Comparison of ENCODE assay signal across 3 cellular contexts in genomic region chr14:105026033-105026785, GRCh38.
TF ChIP-seq lines count a peak whose summit lies in the region.

No MANE protein-coding gene starts in this region.

TF ChIP-seq in HCT116, 20 proteins besides CTCF, POLR2A, EP300 and RAD21:
- TF ChIP-seq ELF1 (IDR thresholded peaks at IDR 0.05; ENCODE audit: borderline replicate concordance, low read depth) (no peak), REST (IDR thresholded peaks at IDR 0.05; ENCODE audit: low read depth) (no peak), CBX3 (IDR thresholded peaks at IDR 0.05; ENCODE audit: low read depth) (no peak), FOSL1 (IDR thresholded peaks at IDR 0.05; ENCODE audit: low read depth) (peak; percentile 34; the same call in 1 of the 2 replicates), SRF (IDR thresholded peaks at IDR 0.05; ENCODE audit: low read depth) (no peak), JUND (IDR thresholded peaks at IDR 0.05) (0 out of 2 replicates have a peak, but pooled peaks have one; percentile 8)

TF ChIP-seq in SK-N-SH, 30 proteins besides CTCF, POLR2A, EP300 and RAD21 (continues in another document):
- TF ChIP-seq ELF1 (IDR thresholded peaks at IDR 0.05) (peak; percentile 50; the same call in 1 of the 2 replicates), REST (IDR thresholded peaks at IDR 0.05; ENCODE audit: low read depth, low read length) (no peak), MAX (IDR thresholded peaks at IDR 0.05; ENCODE audit: low read depth) (peak; percentile 56; the same call in 1 of the 2 replicates), FOSL2 (IDR thresholded peaks at IDR 0.05; ENCODE audit: borderline replicate concordance, low read depth) (peak; percentile 93), NFIC (IDR thresholded peaks at IDR 0.05; ENCODE audit: borderline replicate concordance) (peak; percentile 51; the same call in 1 of the 2 replicates), TAF1 (IDR thresholded peaks at IDR 0.05; ENCODE audit: borderline replicate concordance, low read depth, low read length) (no peak), ZBTB33 (IDR thresholded peaks at IDR 0.05; ENCODE audit: borderline replicate concordance, low read depth) (no peak), POLR2AphosphoS5 (IDR thresholded peaks at IDR 0.05; ENCODE audit: low read depth, low read length) (peak; percentile 31; the same call in 1 of the 2 replicates), USF1 (IDR thresholded peaks at IDR 0.05; ENCODE audit: borderline replicate concordance, low read depth) (no peak), RXRA (IDR thresholded peaks at IDR 0.05; ENCODE audit: borderline replicate concordance, low read depth) (no peak), NRF1 (IDR thresholded peaks at IDR 0.05; ENCODE audit: low read depth, low read length) (no peak), SIN3A (IDR thresholded peaks at IDR 0.05; ENCODE audit: borderline replicate concordance, low read depth, low read length) (no peak), TEAD4 (IDR thresholded peaks at IDR 0.05; ENCODE audit: borderline replicate concordance, insufficient read depth) (no peak), FOXM1 (IDR thresholded peaks at IDR 0.05; ENCODE audit: low read depth) (0 out of 2 replicates have a peak, but pooled peaks have one; percentile 51), SMC3 (IDR thresholded peaks at IDR 0.05; ENCODE audit: low read depth, low read length) (no peak), USF2 (IDR thresholded peaks at IDR 0.05; ENCODE audit: borderline replicate concordance, low read depth, low read length) (no peak), RCOR1 (IDR thresholded peaks at IDR 0.05; ENCODE audit: low read length) (no peak), YY1 (IDR thresholded peaks at IDR 0.05; ENCODE audit: low read depth) (no peak), JUND (IDR thresholded peaks at IDR 0.05) (peak; percentile 85), TCF12 (IDR thresholded peaks at IDR 0.05) (peak; percentile 72), MEF2A (IDR thresholded peaks at IDR 0.05; ENCODE audit: borderline replicate concordance, low read depth) (no peak), IRF3 (IDR thresholded peaks at IDR 0.05; ENCODE audit: low read depth, low read length) (no peak)

TF ChIP-seq in HepG2, 621 proteins besides CTCF, POLR2A, EP300 and RAD21:
- no peak for TF ChIP-seq THRA (CRISPR knock-in tag; IDR thresholded peaks at IDR 0.05; ENCODE audit: borderline replicate concordance)
- TF ChIP-seq GABPA (IDR thresholded peaks at IDR 0.05; ENCODE audit: low read depth, low read length): no peak
- no peak for TF ChIP-seq GABPA (CRISPR knock-in tag; IDR thresholded peaks at IDR 0.05; ENCODE audit: low read depth)
- TF ChIP-seq ZNF775 (CRISPR knock-in tag; IDR thresholded peaks at IDR 0.05; ENCODE audit: borderline replicate concordance): no peak
- no peak for TF ChIP-seq TEAD2 (CRISPR knock-in tag; IDR thresholded peaks at IDR 0.05)
- no peak for TF ChIP-seq BRD4 (CRISPR knock-in tag; IDR thresholded peaks at IDR 0.05)
- TF ChIP-seq ZBTB39 (CRISPR knock-in tag; IDR thresholded peaks at IDR 0.05): no peak
- TF ChIP-seq ZNF766 (CRISPR knock-in tag; IDR thresholded peaks at IDR 0.05; ENCODE audit: borderline replicate concordance): no peak
- TF ChIP-seq ZNF883 (CRISPR knock-in tag; IDR thresholded peaks at IDR 0.05; ENCODE audit: not compliant biosample characterization): no peak
- TF ChIP-seq FIP1L1 (IDR thresholded peaks at IDR 0.05; ENCODE audit: borderline replicate concordance, insufficient read depth, low read depth, low read length): no peak
- no peak for TF ChIP-seq ZFP36L2 (CRISPR knock-in tag; IDR thresholded peaks at IDR 0.05)
- TF ChIP-seq NFYC (CRISPR knock-in tag; IDR thresholded peaks at IDR 0.05): no peak
- no peak for TF ChIP-seq ZNF75D (CRISPR knock-in tag; IDR thresholded peaks at IDR 0.05; ENCODE audit: borderline replicate concordance)
- TF ChIP-seq ZNF143 (CRISPR knock-in tag; IDR thresholded peaks at IDR 0.05): no peak
